8 cellular contexts compared by ENCODE assay signal in the genomic region with DNA sequence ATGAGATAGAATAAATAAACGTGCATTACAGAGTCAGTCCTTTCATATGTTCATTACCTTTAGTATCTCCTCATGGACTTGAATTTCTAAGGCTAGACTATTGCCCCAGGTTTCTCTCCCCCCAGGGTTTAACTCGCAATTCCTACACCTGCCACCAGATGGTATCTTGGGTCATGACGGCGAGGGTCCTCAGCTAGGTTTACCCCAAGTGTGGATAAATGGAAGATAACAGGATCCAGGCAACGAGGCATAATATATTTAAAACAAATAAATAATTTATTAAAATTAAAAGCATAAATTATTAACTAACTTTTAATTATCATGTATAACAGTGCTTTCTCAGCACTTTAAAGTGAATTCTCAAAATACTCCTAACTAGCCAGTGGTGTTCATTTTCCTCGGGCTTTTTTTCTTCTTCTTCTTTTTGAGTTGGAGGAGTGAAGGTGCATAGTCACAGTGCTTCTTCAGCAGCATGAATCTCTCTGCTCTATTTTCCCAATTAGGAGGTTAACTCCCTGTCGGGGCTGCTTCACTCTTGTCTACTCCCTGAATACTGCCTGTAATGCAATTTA.
DNase-seq lines count a peak whose midpoint lies in the region; ATAC-seq, FAIRE-seq and TF ChIP-seq lines count a peak whose summit lies in the region.

No MANE protein-coding gene starts in this region.

- no peak for FAIRE-seq in kidney (lab: Jason Lieb, UNC)

- H3K4me1 Mint-ChIP-seq in Caco-2 (ENCODE audit: low read depth, unreplicated experiment) = peaks cover 7% of the 10 kb centered on the region
- no peaks in the 10 kb centered on the region for H3K4me1 Mint-ChIP-seq in stimulated activated effector memory CD8-positive, alpha-beta T cell treated with anti-CD3 and anti-CD28 coated beads, Interleukin-12 subunit alpha, Interleukin-12 subunit beta, amount 100 ng/mL, for 72 hours

- CTCF ChIA-PET in Caco-2 (lab: Charles Lee) = interaction anchor here (1.2 kb wide), 1 partner anchor 197 kb away, joined by 5 read pairs; no protein-coding TSS in a partner anchor
- CTCF ChIA-PET in PC-9 (lab: Charles Lee) = interaction anchor here (0.5 to 1.0 kb wide), 4 partner anchors 44 to 1673 kb away, joined by 3 to 6 read pairs (median 4); no protein-coding TSS in a partner anchor

- H4K20me1 ChIP-seq in PC-9 (ENCODE audit: insufficient read depth) = no peaks in the 10 kb centered on the region

- peak; percentile 70 to 76 for TF ChIP-seq CTCF in Caco-2 (IDR thresholded peaks at IDR 0.05; ENCODE audit: insufficient read depth in 1 of 2, low read depth in 1 of 2, low read length in 1 of 2, severe bottlenecking in 1 of 2, unreplicated experiment in 1 of 2)
- peak; percentile 84 for TF ChIP-seq CTCF in PC-9 (conservative IDR thresholded peaks at IDR 0.05)
- peak; percentile 59 for TF ChIP-seq CTCF in kidney (IDR thresholded peaks at IDR 0.05; ENCODE audit: borderline replicate concordance, extremely low read depth, insufficient read depth)

- no peak overlapping the region for H3K9ac ChIP-seq in kidney (ENCODE audit: low read length in 2 of 2)

- H3F3A ChIP-seq in PC-9 (ENCODE audit: insufficient read depth, low read depth) = no peaks in the 10 kb centered on the region

- intact Hi-C loops in Caco-2 (cut with micrococcal nuclease; ENCODE audit: unreplicated experiment) = loop anchor here (2.0 to 5.0 kb wide), 2 partner anchors 42 to 195 kb away; no protein-coding TSS in a partner anchor
- intact Hi-C loops in PC-9 (cut with micrococcal nuclease; ENCODE audit: unreplicated experiment) = loop anchor here (5.0 kb wide), 1 partner anchor 42 kb away; no protein-coding TSS in a partner anchor
- intact Hi-C loops in kidney (cut with DNase I) = no loop called here

- H3K4me3 ChIP-seq in Caco-2 (ENCODE audit: low read depth, low read length) (no peak overlapping the region), PC-9 (no peak overlapping the region), kidney (ENCODE audit: low read length in 2 of 2) (no peak overlapping the region)

- H3K9me2 ChIP-seq in PC-9 (ENCODE audit: insufficient read depth) = no peaks in the 10 kb centered on the region

- H3K79me2 ChIP-seq in PC-9 (ENCODE audit: low read depth) = no peaks in the 10 kb centered on the region

- H3K36me3 Mint-ChIP-seq in Caco-2 (ENCODE audit: insufficient read depth, unreplicated experiment) = no peaks in the 10 kb centered on the region
- no peaks in the 10 kb centered on the region for H3K36me3 Mint-ChIP-seq in stimulated activated effector memory CD8-positive, alpha-beta T cell treated with anti-CD3 and anti-CD28 coated beads, Interleukin-12 subunit alpha, Interleukin-12 subunit beta, amount 100 ng/mL, for 72 hours

- no peak overlapping the region for H3K4me2 ChIP-seq in PC-9

- no peak overlapping the region for H2AFZ ChIP-seq in PC-9

- no peaks in the 10 kb centered on the region for H3K27me3 ChIP-seq in Caco-2 (replicated peaks; ENCODE audit: control insufficient read depth, insufficient read depth, low read length)
- H3K27me3 ChIP-seq in PC-9 (ENCODE audit: insufficient read depth, low read depth) = no peaks in the 10 kb centered on the region

- POLR2A ChIA-PET in Caco-2 (lab: Charles Lee) = no interaction called here
- POLR2A ChIA-PET in PC-9 (lab: Charles Lee; ENCODE audit: unreplicated experiment) = no interaction called here

- no peak overlapping the region for H3K4me3 Mint-ChIP-seq in Caco-2 (ENCODE audit: unreplicated experiment)
- H3K4me3 Mint-ChIP-seq in stimulated activated effector memory CD8-positive, alpha-beta T cell treated with anti-CD3 and anti-CD28 coated beads, Interleukin-12 subunit alpha, Interleukin-12 subunit beta, amount 100 ng/mL, for 72 hours = no peak overlapping the region

- no peaks in the 10 kb centered on the region for H3K9me3 Mint-ChIP-seq in Caco-2 (ENCODE audit: unreplicated experiment)
- H3K9me3 Mint-ChIP-seq in stimulated activated effector memory CD8-positive, alpha-beta T cell treated with anti-CD3 and anti-CD28 coated beads, Interleukin-12 subunit alpha, Interleukin-12 subunit beta, amount 100 ng/mL, for 72 hours = no peaks in the 10 kb centered on the region

- H3K4me1 ChIP-seq in Caco-2 (peaks cover 3% of the 10 kb centered on the region; the same call in 1 of the 2 replicates), PC-9 (replicated peaks; ENCODE audit: insufficient read depth) (no peaks in the 10 kb centered on the region), kidney (ENCODE audit: control insufficient read depth in 1 of 2, insufficient read depth in 1 of 2, low read depth in 1 of 2, low read length in 2 of 2) (peaks cover 0 to 6% of the 10 kb centered on the region in 2 donors)

- no peaks in the 10 kb centered on the region for H3K36me3 ChIP-seq in Caco-2 (ENCODE audit: control insufficient read depth, insufficient read depth, low read length)
- no peaks in the 10 kb centered on the region for H3K36me3 ChIP-seq in PC-9 (ENCODE audit: low read depth)
- no peaks in the 10 kb centered on the region for H3K36me3 ChIP-seq in kidney (ENCODE audit: control insufficient read depth in 1 of 2, insufficient read depth in 2 of 2, low read length in 2 of 2)

- no TSS peak for BruUV-seq in Caco-2 (replicated peaks; lab: Mats Ljungman, UMichigan)
- no TSS peak for BruUV-seq in PC-9 (replicated peaks; lab: Mats Ljungman, UMichigan)

- peak; percentile 89 for ATAC-seq in GM18909 (IDR thresholded peaks at IDR 0.05; ENCODE audit: poor library complexity, unreplicated experiment)
- ATAC-seq in HG03460 (IDR thresholded peaks at IDR 0.05; ENCODE audit: unreplicated experiment) = peak; percentile 84
- ATAC-seq in stimulated activated effector memory CD8-positive, alpha-beta T cell treated with anti-CD3 and anti-CD28 coated beads, Interleukin-12 subunit alpha, Interleukin-12 subunit beta, amount 100 ng/mL, for 72 hours = no peak

- peaks cover 15% of the 10 kb centered on the region for H3K27me3 Mint-ChIP-seq in Caco-2 (ENCODE audit: insufficient read depth, unreplicated experiment)

- H3K27ac Mint-ChIP-seq in Caco-2 (ENCODE audit: unreplicated experiment) = no peak overlapping the region
- H3K27ac Mint-ChIP-seq in stimulated activated effector memory CD8-positive, alpha-beta T cell treated with anti-CD3 and anti-CD28 coated beads, Interleukin-12 subunit alpha, Interleukin-12 subunit beta, amount 100 ng/mL, for 72 hours = no peak overlapping the region

- peak; percentile 47 to 70 for DNase-seq in Caco-2
- DNase-seq in PC-9 = peak in 1 of 2 experiments; percentile 30
- peak; percentile 55 for DNase-seq in activated naive CD4-positive, alpha-beta T cell treated with Interleukin-2 at 50 U/mL for 16 hours
- DNase-seq in kidney = no peak
- peak; percentile 36 to 69 for DNase-seq in stimulated activated effector memory CD8-positive, alpha-beta T cell treated with anti-CD3 and anti-CD28 coated beads, Interleukin-12 subunit alpha, Interleukin-12 subunit beta, amount 100 ng/mL, for 72 hours (ENCODE audit: low spot score in 2 of 2)
- DNase-seq in H4 (ENCODE audit: low spot score) = no peak

- H3K9me3 ChIP-seq in Caco-2 (no peaks in the 10 kb centered on the region), PC-9 (ENCODE audit: insufficient read depth, low read depth) (no peaks in the 10 kb centered on the region), kidney (ENCODE audit: control insufficient read depth in 1 of 2, low read length in 2 of 2) (no peaks in the 10 kb centered on the region)

- H3K27ac ChIP-seq in PC-9 (no peak overlapping the region), kidney (ENCODE audit: low read depth in 2 of 2, low read length in 2 of 2) (no peak overlapping the region)

Comparison
In these comparisons a context has a peak if more than half of its experiments do, and no peak if none do; other contexts are left out.
1. DNase-seq: peak in Caco-2 (2 of 2), activated naive CD4-positive, alpha-beta T cell treated with Interleukin-2 at 50 U/mL for 16 hours (single experiment) and stimulated activated effector memory CD8-positive, alpha-beta T cell treated with anti-CD3 and anti-CD28 coated beads, Interleukin-12 subunit alpha, Interleukin-12 subunit beta, amount 100 ng/mL, for 72 hours (2 of 2); none in kidney (single experiment) and H4 (single experiment).
2. Peak in every context shown above with its lines, with median percentiles within 50 percentile points of each other: CTCF ChIP-seq.